ENCODE assay signal across 11 cellular contexts in genomic region chr1:28955930-28956552, GRCh38. TPM values are rescaled to one million over a fixed set of nuclear protein-coding genes. Genes with fewer than 3 reads are reported as not detected.
DNase-seq lines count a peak whose midpoint lies in the region; ATAC-seq, FAIRE-seq and TF ChIP-seq lines count a peak whose summit lies in the region.
"Had no signal": no experiment of that assay in that cellular context is flagged by ENCODE, and none has a peak within 500 bp of the region (broad histone marks: within the 10 kb centered on the region; RNA-seq: fewer than 3 reads in every experiment).

No MANE protein-coding gene starts in this region.

- no peaks in the 10 kb centered on the region for H3K9me3 ChIP-seq in CD4-positive, alpha-beta T cell (ENCODE audit: control insufficient read depth, low read length)
- H3K9me3 ChIP-seq in GM23248 (ENCODE audit: low read depth): no peaks in the 10 kb centered on the region
- no peaks in the 10 kb centered on the region for H3K9me3 ChIP-seq in H1 (ENCODE audit: insufficient read depth in 2 of 2, low read depth in 1 of 2, low read length in 1 of 2)
- H3K9me3 ChIP-seq in sigmoid colon: no peaks in the 10 kb centered on the region

- peaks cover 2% of the 10 kb centered on the region; the same call in 1 of the 2 replicates for H3K23me2 ChIP-seq in H1 (ENCODE audit: low read depth, low read length)

- no peak overlapping the region for H3K18ac ChIP-seq in H1 (ENCODE audit: extremely low read depth, low read length)

- TF ChIP-seq RAD21 in H1 (IDR thresholded peaks at IDR 0.05 in 1 of 2, conservative IDR thresholded peaks at IDR 0.05 in 1 of 2; ENCODE audit: low read depth in 2 of 2, low read length in 2 of 2): no peak

- no peak overlapping the region for H2BK12ac ChIP-seq in H1 (ENCODE audit: low read depth, low read length)

- peaks cover 77% of the 10 kb centered on the region for H3K4me1 Mint-ChIP-seq in CD4-positive, alpha-beta T cell (ENCODE audit: low read depth)
- H3K4me1 Mint-ChIP-seq in stimulated activated memory B cell treated with anti-CD40 and anti-IgM and Interleukin-4, amounts not matched to agents 10 μg/mL and 1 μg/mL and 100 μg/mL, for 72 hours: peaks cover 39% of the 10 kb centered on the region

- POLR2A ChIA-PET in CD4-positive, alpha-beta T cell (lab: Charles Lee): interaction anchor here (0.9 to 2.7 kb wide), 4 partner anchors 14 to 69 kb away, joined by 3 to 8 read pairs (median 3); partner anchors contain the start of gene EPB41
- POLR2A ChIA-PET in H1 (lab: Charles Lee; ENCODE audit: partially characterized antibody): interaction anchor here (1.4 kb wide), 1 partner anchor 41 kb away, joined by 4 read pairs; the partner anchor contains the start of gene EPB41

- H3K27ac Mint-ChIP-seq in CD4-positive, alpha-beta T cell: peak overlapping the region; percentile 40
- no peak overlapping the region for H3K27ac Mint-ChIP-seq in stimulated activated memory B cell treated with anti-CD40 and anti-IgM and Interleukin-4, amounts not matched to agents 10 μg/mL and 1 μg/mL and 100 μg/mL, for 72 hours

- H3K36me3 ChIP-seq in GM23248 (ENCODE audit: low read depth) (no peaks in the 10 kb centered on the region), H1 (ENCODE audit: control insufficient read depth in 2 of 4, insufficient read depth in 4 of 4, low read length in 3 of 4) (no peaks in the 10 kb centered on the region), sigmoid colon (no peaks in the 10 kb centered on the region)

- no peaks in the 10 kb centered on the region for H3K27me3 ChIP-seq in CD4-positive, alpha-beta T cell (ENCODE audit: control insufficient read depth, insufficient read depth, low read length)
- no peaks in the 10 kb centered on the region for H3K27me3 ChIP-seq in GM23248 (replicated peaks; ENCODE audit: insufficient read depth)
- H3K27me3 ChIP-seq in H1 (replicated peaks in 1 of 4; ENCODE audit: control insufficient read depth in 3 of 4, extremely low read depth in 1 of 4, insufficient read depth in 3 of 4, low read length in 3 of 4): no peaks in the 10 kb centered on the region
- H3K27me3 ChIP-seq in sigmoid colon: no peaks in the 10 kb centered on the region

- H3K4me2 ChIP-seq in GM23248 (ENCODE audit: unreplicated experiment) (no peak overlapping the region), H1 (ENCODE audit: insufficient read depth in 1 of 2, low read depth in 2 of 2, low read length in 2 of 2) (peak overlapping the region; percentile 15 to 18; a peak in 2 of 4 replicates)

- H4K5ac ChIP-seq in H1 (ENCODE audit: insufficient read length, low read depth, low read length): no peak overlapping the region

- no peak overlapping the region for H4K8ac ChIP-seq in H1 (ENCODE audit: extremely low read depth, insufficient read depth, low read length)

- ATAC-seq in CD4-positive, alpha-beta T cell (ENCODE audit: poor library complexity): no peak
- ATAC-seq in stimulated activated memory B cell treated with anti-CD40 and anti-IgM and Interleukin-4, amounts not matched to agents 10 μg/mL and 1 μg/mL and 100 μg/mL, for 72 hours: no peak

- no peak overlapping the region for H3K4me3 Mint-ChIP-seq in CD4-positive, alpha-beta T cell
- H3K4me3 Mint-ChIP-seq in stimulated activated memory B cell treated with anti-CD40 and anti-IgM and Interleukin-4, amounts not matched to agents 10 μg/mL and 1 μg/mL and 100 μg/mL, for 72 hours: no peak overlapping the region
- H3K4me3 Mint-ChIP-seq: nephron progenitor cell had no signal

- peaks cover 4% of the 10 kb centered on the region for H3K36me3 Mint-ChIP-seq in CD4-positive, alpha-beta T cell (ENCODE audit: low read depth)
- no peaks in the 10 kb centered on the region for H3K36me3 Mint-ChIP-seq in stimulated activated memory B cell treated with anti-CD40 and anti-IgM and Interleukin-4, amounts not matched to agents 10 μg/mL and 1 μg/mL and 100 μg/mL, for 72 hours

- H3K79me1 ChIP-seq in H1 (ENCODE audit: low read depth, low read length): no peaks in the 10 kb centered on the region; the same call in none of the 2 replicates

- TF ChIP-seq EP300 in H1 (IDR thresholded peaks at IDR 0.05; ENCODE audit: borderline replicate concordance in 1 of 2, low read depth in 2 of 2, low read length in 2 of 2) (no peak), sigmoid colon (IDR thresholded peaks at IDR 0.05) (no peak)

- H3K4me3 ChIP-seq in GM23248: no peak overlapping the region
- H3K4me3 ChIP-seq in H1 (ENCODE audit: extremely low read depth in 1 of 4, insufficient read depth in 2 of 4, low read depth in 3 of 4, low read length in 4 of 4): no peak overlapping the region
- no peak overlapping the region for H3K4me3 ChIP-seq in sigmoid colon

- H3K9me3 Mint-ChIP-seq in CD4-positive, alpha-beta T cell: no peaks in the 10 kb centered on the region
- H3K9me3 Mint-ChIP-seq in stimulated activated memory B cell treated with anti-CD40 and anti-IgM and Interleukin-4, amounts not matched to agents 10 μg/mL and 1 μg/mL and 100 μg/mL, for 72 hours: no peaks in the 10 kb centered on the region
- H3K9me3 Mint-ChIP-seq: nephron progenitor cell had no signal

- no peak overlapping the region for H2BK5ac ChIP-seq in H1 (ENCODE audit: low read depth, low read length)

- no peak overlapping the region for H2AK5ac ChIP-seq in H1 (ENCODE audit: low read depth, low read length)

- H3K4me1 ChIP-seq in GM23248 (ENCODE audit: insufficient read depth) (peaks cover 6% of the 10 kb centered on the region; the same call in 1 of the 2 replicates), H1 (replicated peaks in 1 of 4; ENCODE audit: control insufficient read depth in 3 of 4, insufficient read depth in 4 of 4, low read length in 3 of 4) (peaks cover 2 to 6% (median 5%) of the 10 kb centered on the region in 4 experiments; a peak in 5 of 7 replicates), sigmoid colon (peaks cover 0 to 4% (median 0%) of the 10 kb centered on the region in 4 donors)

- no peak overlapping the region for H2BK20ac ChIP-seq in H1 (ENCODE audit: low read length)

- in situ Hi-C loops in GM23248 (cut with MboI): no loop called here

- DNase-seq in CD4-positive, alpha-beta T cell: no peak
- DNase-seq in GM23248: peak; percentile 38
- peak; percentile 34 for DNase-seq in NCI-H2196 (lab: John Stamatoyannopoulos, UW; ENCODE audit: unreplicated experiment)
- no peak for DNase-seq in H1 (ENCODE audit: low read depth in 1 of 2, low spot score in 2 of 2)
- DNase-seq in GDM1 (lab: John Stamatoyannopoulos, UW): no peak
- no peak for DNase-seq in sigmoid colon
- no peak for DNase-seq in SKM-1 (lab: John Stamatoyannopoulos, UW; ENCODE audit: unreplicated experiment)
- DNase-seq: activated CD8-positive, alpha-beta memory T cell treated with anti-CD3 and anti-CD28 coated beads for 24 hours; NCI-H446; nephron progenitor cell had no signal

- no peaks in the 10 kb centered on the region for H3K27me3 Mint-ChIP-seq in CD4-positive, alpha-beta T cell
- H3K27me3 Mint-ChIP-seq in stimulated activated memory B cell treated with anti-CD40 and anti-IgM and Interleukin-4, amounts not matched to agents 10 μg/mL and 1 μg/mL and 100 μg/mL, for 72 hours: no peaks in the 10 kb centered on the region

- FAIRE-seq in H1 (lab: Jason Lieb, UNC): no peak

- no peaks in the 10 kb centered on the region for H3K9me2 ChIP-seq in GM23248 (ENCODE audit: insufficient read depth)

- 24 to 28% methylated on average over 2 of the region's 2 CpGs for WGBS in GM23248 (ENCODE audit: low coverage in 1 of 2, low lambda C conversion rate in 2 of 2, missing lambda C conversion rate in 2 of 2), 2 experiments
- 70% methylated on average over 2 of the region's 2 CpGs; no CpG with 5 or more reads in 1 of the 2 experiments for WGBS in H1 (ENCODE audit: extremely low coverage in 1 of 2, insufficient coverage in 1 of 2, insufficient read length in 1 of 2, insufficient replicate concordance in 2 of 2, low coverage in 1 of 2, low lambda C conversion rate in 2 of 2, missing lambda C conversion rate in 1 of 2), 2 experiments
- WGBS in sigmoid colon, 2 donors: 33 to 70% methylated on average over 2 of the region's 2 CpGs

- CTCF ChIA-PET in CD4-positive, alpha-beta T cell (lab: Charles Lee): interaction anchor here (0.6 to 1.5 kb wide), 2 partner anchors 50 to 74 kb away, joined by 3 to 5 read pairs; no protein-coding TSS in a partner anchor
- CTCF ChIA-PET in H1 (lab: Charles Lee; ENCODE audit: partially characterized antibody): interaction anchor here (1.5 kb wide), 1 partner anchor 7 kb away, joined by 3 read pairs; no protein-coding TSS in a partner anchor

- H3K14ac ChIP-seq in H1 (ENCODE audit: insufficient read length): no peak overlapping the region

- H3K79me2 ChIP-seq in GM23248 (ENCODE audit: insufficient read depth) (no peaks in the 10 kb centered on the region), H1 (ENCODE audit: control insufficient read depth in 1 of 2, insufficient read depth in 2 of 2, low read length in 2 of 2) (peaks cover 0 to 51% of the 10 kb centered on the region in 2 experiments; a peak in 3 of 4 replicates)

- TF ChIP-seq POLR2A in H1 (IDR thresholded peaks at IDR 0.05; ENCODE audit: control extremely low read depth in 1 of 2, low read depth in 2 of 2, low read length in 2 of 2) (no peak), sigmoid colon (IDR thresholded peaks at IDR 0.05) (no peak)

- H3K23ac ChIP-seq in H1 (ENCODE audit: insufficient read length): no peak overlapping the region

- intact Hi-C loops in CD4-positive, alpha-beta T cell (cut with DNase I, micrococcal nuclease): loop anchor here in 1 of 2 experiments (5.0 kb wide), 1 partner anchor 39 kb away; no protein-coding TSS in a partner anchor
- intact Hi-C loops in sigmoid colon (cut with DNase I): no loop called here

- no peak overlapping the region for H3K9ac ChIP-seq in GM23248
- H3K9ac ChIP-seq in H1 (replicated peaks in 1 of 4; ENCODE audit: extremely low read depth in 1 of 4, low read depth in 3 of 4, low read length in 3 of 4): no peak overlapping the region

- H2AFZ ChIP-seq in GM23248: no peak overlapping the region
- no peak overlapping the region for H2AFZ ChIP-seq in H1 (ENCODE audit: low read length)

- H3K27ac ChIP-seq in CD4-positive, alpha-beta T cell (ENCODE audit: low read depth, low read length): no peak overlapping the region
- H3K27ac ChIP-seq in GM23248 (no peak overlapping the region), H1 (ENCODE audit: low read depth, low read length) (no peak overlapping the region), sigmoid colon (no peak overlapping the region)

- H2BK120ac ChIP-seq in H1 (replicated peaks; ENCODE audit: low read depth, low read length): no peak overlapping the region

- H2BK15ac ChIP-seq in H1 (ENCODE audit: low read length): no peak overlapping the region

- H3K4ac ChIP-seq in H1 (replicated peaks; ENCODE audit: insufficient read length, low read depth, low read length): no peak overlapping the region

- no peak overlapping the region for H4K91ac ChIP-seq in H1 (replicated peaks; ENCODE audit: insufficient read length, low read length)

- no peaks in the 10 kb centered on the region for H3F3A ChIP-seq in GM23248 (ENCODE audit: insufficient read depth)

- H3K56ac ChIP-seq in H1 (replicated peaks; ENCODE audit: insufficient read length, low read depth, low read length): no peak overlapping the region

- H4K20me1 ChIP-seq in GM23248 (ENCODE audit: insufficient read depth): no peaks in the 10 kb centered on the region
- H4K20me1 ChIP-seq in H1 (replicated peaks in 1 of 2; ENCODE audit: control insufficient read depth in 1 of 2, insufficient read depth in 2 of 2, low read length in 2 of 2): peaks cover 1 to 2% of the 10 kb centered on the region in 2 experiments

- no peak for TF ChIP-seq CTCF in CD4-positive, alpha-beta T cell (IDR thresholded peaks at IDR 0.05)
- TF ChIP-seq CTCF in H1 (IDR thresholded peaks at IDR 0.05; ENCODE audit: control extremely low read depth in 1 of 3, insufficient read depth in 1 of 3, low read depth in 1 of 3, low read length in 3 of 3) (no peak), sigmoid colon (IDR thresholded peaks at IDR 0.05) (no peak)

RNA-seq across cellular contexts. Expression of gene EPB41, which starts 41.7 kb away (rescaled TPM):
- total RNA-seq in CD4-positive, alpha-beta T cell: 100 to 1,000 TPM; 138 to 145 TPM
- total RNA-seq in GM23248 (2014; rRNA removed; shearing (Covaris generic)): 1.5 and 2.7 TPM in 2 replicates
- polyA plus RNA-seq in GM23248 (2016; fragmentation: Nextera tagmentation; extraction: Ambion mirVana) (0.89 and 0.91 TPM in 2 replicates), H1 (2011; rRNA removed) (35.5 and 36.7 TPM in 2 replicates), sigmoid colon (10 to 100 TPM; 13.2 to 35.1 (median 23.1) TPM)
- 106 and 109 TPM in 2 replicates for total RNA-seq in H1 (2021; fragmentation: NEBNext Ultra II Directional; extraction: Animal tissue kit (Norgen Biotek cat#: 25700))
- polyA plus RNA-seq in H1 (2011; cell fraction: cytosol; rRNA removed): 58.6 TPM
- 36.4 TPM for polyA plus RNA-seq in H1 (2011; cell fraction: nucleus; rRNA removed)
- 50.2 to 77.7 TPM (median 59.5 TPM) in 4 replicates for polyA plus RNA-seq in H1 (2012, experiment 1 of 2)
- polyA plus RNA-seq in H1 (2012, experiment 2 of 2): 5.6 TPM
- 46.2 TPM for polyA plus RNA-seq in H1 (2013, experiment 1 of 2)
- polyA plus RNA-seq in H1 (2013, experiment 2 of 2): 48.2 TPM
- 75.8 and 125 TPM in 2 replicates for polyA minus RNA-seq in H1 (2011; rRNA and poly(A)+ RNA removed)
- 71.1 TPM for polyA minus RNA-seq in H1 (2011; cell fraction: cytosol; rRNA and poly(A)+ RNA removed)
- 81.0 TPM for polyA minus RNA-seq in H1 (2011; cell fraction: nucleus; rRNA and poly(A)+ RNA removed)
- total RNA-seq in sigmoid colon: 10 to 100 TPM; 23.2 to 33.4 (median 27.4) TPM

Comparison
In these comparisons a context has a peak if more than half of its experiments do, and no peak if none do; other contexts are left out.
1. DNase-seq: peak in GM23248 (single experiment) and NCI-H2196 (single experiment); none in CD4-positive, alpha-beta T cell (0 of 10), H1 (0 of 2), GDM1 (single experiment), sigmoid colon (single experiment) and SKM-1 (single experiment).